In genomic region chr19:1839658-1840540, GRCh38 we compare ENCODE assay signal across 15 cellular contexts. TPM values are rescaled to one million over a fixed set of nuclear protein-coding genes. Genes with fewer than 3 reads are reported as not detected.
DNase-seq lines count a peak whose midpoint lies in the region; ATAC-seq and TF ChIP-seq lines count a peak whose summit lies in the region.
"Had no signal": no experiment of that assay in that cellular context is flagged by ENCODE, and none has a peak within 500 bp of the region (broad histone marks: within the 10 kb centered on the region; RNA-seq: fewer than 3 reads in every experiment).

No MANE protein-coding gene starts in this region.

- no peaks in the 10 kb centered on the region for H3K27me3 Mint-ChIP-seq in activated CD4-positive, alpha-beta T cell treated with anti-CD3 and anti-CD28 coated beads for 36 hours

- CTCF ChIA-PET in activated CD4-positive, alpha-beta T cell treated with anti-CD3 and anti-CD28 coated beads for 36 hours (lab: Charles Lee) = interaction anchor here (0.5 to 1.0 kb wide), 3 partner anchors 14 to 202 kb away, joined by 3 read pairs; no protein-coding TSS in a partner anchor

- H3K27me3 ChIP-seq in spleen (replicated peaks in 1 of 7) = no peaks in the 10 kb centered on the region

- H3K9me3 Mint-ChIP-seq in activated CD4-positive, alpha-beta T cell treated with anti-CD3 and anti-CD28 coated beads for 36 hours (ENCODE audit: low read depth) = no peaks in the 10 kb centered on the region

- peaks cover 60 to 100% (median 98%) of the 10 kb centered on the region in 6 donors for H3K4me1 ChIP-seq in spleen

- peaks cover 37% of the 10 kb centered on the region for H3K4me1 Mint-ChIP-seq in activated CD4-positive, alpha-beta T cell treated with anti-CD3 and anti-CD28 coated beads for 36 hours

- no peak for TF ChIP-seq POLR2A in spleen (IDR thresholded peaks at IDR 0.05)

- H3K9me3 ChIP-seq in spleen = no peaks in the 10 kb centered on the region
- H3K9me3 ChIP-seq: prostate gland had no signal

- no peak overlapping the region for H3K4me3 Mint-ChIP-seq in activated CD4-positive, alpha-beta T cell treated with anti-CD3 and anti-CD28 coated beads for 36 hours

- intact Hi-C loops in activated CD4-positive, alpha-beta T cell treated with anti-CD3 and anti-CD28 coated beads for 36 hours (cut with DNase I, micrococcal nuclease) = no loop called here
- intact Hi-C loops in left colon (cut with DNase I, micrococcal nuclease) = no loop called here
- intact Hi-C loops in spleen (cut with DNase I; ENCODE audit: low total_unique reads) = no loop called here

- peak overlapping the region in 3 of 8 donors; percentile 31 to 67 (median 42) for H3K4me3 ChIP-seq in spleen
- H3K4me3 ChIP-seq: prostate gland had no signal

- no peak for ATAC-seq in activated CD4-positive, alpha-beta T cell treated with anti-CD3 and anti-CD28 coated beads for 36 hours
- peak; percentile 80 for ATAC-seq in left colon
- no peak for ATAC-seq in GM21381 (IDR thresholded peaks at IDR 0.05; ENCODE audit: unreplicated experiment)

- no peak for DNase-seq in activated CD4-positive, alpha-beta T cell treated with anti-CD3 and anti-CD28 coated beads for 36 hours
- DNase-seq in activated CD4-positive, alpha-beta T cell treated with anti-CD3 and anti-CD28 coated beads, Interleukin-2, amount 50 U/mL, for 1 hour = no peak
- peak; percentile 57 for DNase-seq in UCSD-AML1 (lab: John Stamatoyannopoulos, UW; ENCODE audit: unreplicated experiment)
- peak; percentile 81 to 92 for DNase-seq in left colon
- no peak for DNase-seq in spleen
- no peak for DNase-seq in NCI-H2029 treated with DMSO at 0.1 percent for 48 hours (lab: John Stamatoyannopoulos, UW)
- no peak for DNase-seq in stimulated activated CD8-positive, alpha-beta memory T cell treated with anti-CD3 and anti-CD28 coated beads, Interleukin-4, amount 100 ng/mL, for 48 hours
- DNase-seq: activated naive CD4-positive, alpha-beta T cell treated with anti-CD3 and anti-CD28 coated beads, Interleukin-2, amount 50 U/mL, for 16 hours; caudate nucleus; foreskin melanocyte; NCI-H1048; NK-92 treated with Interleukin-12 subunit alpha and Interleukin-12 subunit beta, amount 100 ng/mL, for 24 hours; SIG-M5 had no signal

- H3K27ac Mint-ChIP-seq in activated CD4-positive, alpha-beta T cell treated with anti-CD3 and anti-CD28 coated beads for 36 hours = peak overlapping the region; percentile 13

- H3K36me3 Mint-ChIP-seq in activated CD4-positive, alpha-beta T cell treated with anti-CD3 and anti-CD28 coated beads for 36 hours (ENCODE audit: low read depth) = peaks cover 1% of the 10 kb centered on the region

- TF ChIP-seq CTCF in spleen (IDR thresholded peaks at IDR 0.05 in 8 of 11, conservative IDR thresholded peaks at IDR 0.05 in 3 of 11) = no peak

- WGBS in spleen, 5 donors = 50 to 72% (median 60%) methylated on average over 24 to 25 of the region's 25 CpGs

- peaks cover 0 to 68% (median 2%) of the 10 kb centered on the region in 6 donors for H3K36me3 ChIP-seq in spleen
- H3K36me3 ChIP-seq: prostate gland had no signal

- POLR2A ChIA-PET in activated CD4-positive, alpha-beta T cell treated with anti-CD3 and anti-CD28 coated beads for 36 hours (lab: Charles Lee) = no interaction called here

- H3K27ac ChIP-seq in spleen = peak overlapping the region; percentile 25 to 100 (median 82)
- H3K27ac ChIP-seq: prostate gland had no signal

RNA-seq across cellular contexts. Expression of gene REXO1, which starts 8.4 kb away (rescaled TPM):
- 10 to 100 TPM; 39.3 to 49.8 TPM for total RNA-seq in activated CD4-positive, alpha-beta T cell treated with anti-CD3 and anti-CD28 coated beads for 36 hours
- total RNA-seq in left colon (10 to 100 TPM; 41.9 to 43.0 TPM), spleen (10 to 100 TPM; 35.7 to 88.1 (median 59.2) TPM)
- 10 to 100 TPM; 13.4 to 52.3 (median 27.4) TPM for polyA plus RNA-seq in spleen

RNA-seq across cellular contexts. Expression of gene KLF16, which starts 23.5 kb away (rescaled TPM):
- total RNA-seq in activated CD4-positive, alpha-beta T cell treated with anti-CD3 and anti-CD28 coated beads for 36 hours = 10 to 100 TPM; 22.5 to 28.8 TPM
- total RNA-seq in left colon (10 to 100 TPM; 30.6 to 35.9 TPM), spleen (10 to 100 TPM; 12.9 to 39.0 (median 29.5) TPM)
- polyA plus RNA-seq in spleen = 10 to 100 TPM in 1 of 3 donors, 1 to 10 TPM in 2; 7.1 to 19.5 (median 8.1) TPM

RNA-seq across cellular contexts. Expression of gene ATP8B3, which starts 27.8 kb away (rescaled TPM):
- 1 to 10 TPM; 7.9 to 8.4 TPM for total RNA-seq in activated CD4-positive, alpha-beta T cell treated with anti-CD3 and anti-CD28 coated beads for 36 hours
- total RNA-seq in left colon (under 1 TPM; 0.52 to 0.84 TPM), spleen (10 to 100 TPM in 1 of 7 donors, 1 to 10 TPM in 6; 5.4 to 10.1 (median 7.3) TPM)
- polyA plus RNA-seq in spleen = 1 to 10 TPM; 1.9 to 3.9 (median 2.3) TPM

RNA-seq across cellular contexts. Expression of gene ABHD17A, which starts 45.4 kb away (rescaled TPM):
- total RNA-seq in activated CD4-positive, alpha-beta T cell treated with anti-CD3 and anti-CD28 coated beads for 36 hours = 10 to 100 TPM; 84.5 to 88.5 TPM
- 10 to 100 TPM; 61.5 to 63.5 TPM for total RNA-seq in left colon
- total RNA-seq in spleen = 100 to 1,000 TPM in 2 of 7 donors, 10 to 100 TPM in 5; 73.4 to 104 (median 83.0) TPM
- polyA plus RNA-seq in spleen = 100 to 1,000 TPM in 1 of 3 donors, 10 to 100 TPM in 2; 80.4 to 107 (median 88.1) TPM

Comparison
In these comparisons a context has a peak if more than half of its experiments do, and no peak if none do; other contexts are left out.
1. DNase-seq: peak in UCSD-AML1 (single experiment) and left colon (2 of 2); none in activated CD4-positive, alpha-beta T cell treated with anti-CD3 and anti-CD28 coated beads for 36 hours (single experiment), activated CD4-positive, alpha-beta T cell treated with anti-CD3 and anti-CD28 coated beads, Interleukin-2, amount 50 U/mL, for 1 hour (single experiment), spleen (single experiment), NCI-H2029 treated with DMSO at 0.1 percent for 48 hours (single experiment) and stimulated activated CD8-positive, alpha-beta memory T cell treated with anti-CD3 and anti-CD28 coated beads, Interleukin-4, amount 100 ng/mL, for 48 hours (single experiment).